In genomic region chr6:113903666-113904330, GRCh38 we compare ENCODE assay signal across 14 cellular contexts. TPM values are rescaled to one million over a fixed set of nuclear protein-coding genes. Genes with fewer than 3 reads are reported as not detected.
DNase-seq lines count a peak whose midpoint lies in the region; ATAC-seq, FAIRE-seq and TF ChIP-seq lines count a peak whose summit lies in the region.
"Had no signal": no experiment of that assay in that cellular context is flagged by ENCODE, and none has a peak within 500 bp of the region (broad histone marks: within the 10 kb centered on the region; RNA-seq: fewer than 3 reads in every experiment).

No MANE protein-coding gene starts in this region.

- FAIRE-seq in frontal cortex (lab: Jason Lieb, UNC), result no peak
- FAIRE-seq: small intestine had no signal

- peak; percentile 55 for ATAC-seq in omental fat pad (ENCODE audit: low FRiP score)
- ATAC-seq in HG03159 (IDR thresholded peaks at IDR 0.05; ENCODE audit: unreplicated experiment), result no peak
- no peak for ATAC-seq in HG03521 (IDR thresholded peaks at IDR 0.05; ENCODE audit: unreplicated experiment)
- ATAC-seq: stimulated activated memory B cell treated with anti-CD40 and anti-IgM and Interleukin-4, amounts not matched to agents 10 μg/mL and 1 μg/mL and 100 μg/mL, for 72 hours had no signal

- peak overlapping the region; percentile 43 for H3K4me3 ChIP-seq in left ventricle myocardium inferior
- H3K4me3 ChIP-seq: ascending aorta had no signal

- no peaks in the 10 kb centered on the region for H3K9me3 ChIP-seq in left ventricle myocardium inferior (replicated peaks)
- H3K9me3 ChIP-seq: ascending aorta had no signal

- no peak for TF ChIP-seq CTCF in left ventricle myocardium inferior (IDR thresholded peaks at IDR 0.05; ENCODE audit: borderline replicate concordance)
- no peak for TF ChIP-seq CTCF in omental fat pad (IDR thresholded peaks at IDR 0.05)

- peak; percentile 12 for DNase-seq in AG08396 (ENCODE audit: low spot score)
- peak; percentile 4 for DNase-seq in SHP77 treated with DMSO at 0.1 percent for 48 hours (lab: John Stamatoyannopoulos, UW)
- DNase-seq in left ventricle myocardium inferior, result peak; percentile 46
- DNase-seq in omental fat pad (ENCODE audit: low spot score), result no peak
- no peak for DNase-seq in NCI-H2196 (lab: John Stamatoyannopoulos, UW; ENCODE audit: unreplicated experiment)
- DNase-seq in frontal cortex (ENCODE audit: low spot score in 2 of 2), result no peak
- DNase-seq: activated CD8-positive, alpha-beta memory T cell treated with anti-CD3 and anti-CD28 coated beads for 24 hours; head of caudate nucleus; NCI-H1092; small intestine had no signal

- H3K36me3 ChIP-seq in left ventricle myocardium inferior, result no peaks in the 10 kb centered on the region
- H3K36me3 ChIP-seq: ascending aorta had no signal

- no peaks in the 10 kb centered on the region for H3K27me3 ChIP-seq in left ventricle myocardium inferior (ENCODE audit: low read depth)
- H3K27me3 ChIP-seq: ascending aorta had no signal

- H3K27ac ChIP-seq in left ventricle myocardium inferior (replicated peaks), result peak overlapping the region; percentile 80
- H3K27ac ChIP-seq: ascending aorta had no signal

- intact Hi-C loops in left ventricle myocardium inferior (cut with micrococcal nuclease), result no loop called here

- H3K4me1 ChIP-seq in left ventricle myocardium inferior, result peaks cover 11% of the 10 kb centered on the region

RNA-seq across cellular contexts. Expression of gene MARCKS, which starts 46.7 kb away (rescaled TPM):
- total RNA-seq in left ventricle myocardium inferior, result 21.0 TPM
- 10 to 100 TPM; 22.6 to 45.4 (median 24.0) TPM for total RNA-seq in omental fat pad
- 498 TPM for total RNA-seq in frontal cortex

Comparison
In these comparisons a context has a peak if more than half of its experiments do, and no peak if none do; other contexts are left out.
1. DNase-seq: peak in AG08396 (single experiment), SHP77 treated with DMSO at 0.1 percent for 48 hours (single experiment) and left ventricle myocardium inferior (single experiment); none in omental fat pad (single experiment), NCI-H2196 (single experiment) and frontal cortex (0 of 2).
2. RNA of gene MARCKS, which starts 46.7 kb away (total RNA-seq): 498 TPM in frontal cortex (single experiment); 22.6 to 45.4 TPM in omental fat pad and 21.0 TPM in left ventricle myocardium inferior (single experiment); every median in the first group is over 10 times any median in the second.